ENCODE assay signal across 21 cellular contexts in genomic region chr19:8088752-8089663, GRCh38. TPM values are rescaled to one million over a fixed set of nuclear protein-coding genes. Genes with fewer than 3 reads are reported as not detected.
"Had no signal": no experiment of that assay in that cellular context is flagged by ENCODE, and none has a peak within 500 bp of the region (broad histone marks: within the 10 kb centered on the region; RNA-seq: fewer than 3 reads in every experiment).

No MANE protein-coding gene starts in this region.

- H3K4me3 ChIP-seq: adrenal gland, coronary artery, prostate gland had no signal

- H3K4me3 Mint-ChIP-seq: activated naive CD4-positive, alpha-beta T cell treated with anti-CD3 and anti-CD28 coated beads, Interleukin-2, amount 50 U/mL, for 24 hours; nephron progenitor cell had no signal

- H3K27me3 ChIP-seq: adrenal gland had no signal

- ATAC-seq: esophagus mucosa, right cardiac atrium had no signal

- DNase-seq: activated CD4-positive, alpha-beta T cell treated with anti-CD3 and anti-CD28 coated beads for 1 hour; activated CD4-positive, alpha-beta T cell treated with anti-CD3 and anti-CD28 coated beads, Interleukin-2, amount 50 U/mL, for 48 hours; activated effector memory CD4-positive, alpha-beta T cell treated with Interleukin-2 at 50 U/mL for 16 hours; activated T-cell treated with anti-CD3 and anti-CD28 coated beads, Interleukin-2, amount 50 U/mL, for 1 hour; adrenal gland; central memory CD4-positive, alpha-beta T cell; hippocampal formation; nephron progenitor cell; right cardiac atrium; small intestine; stimulated activated CD4-positive, alpha-beta T cell treated with anti-CD3 and anti-CD28 coated beads, Interleukin-4, amount 100 ng/mL, for 24 hours; stimulated activated naive CD4-positive, alpha-beta T cell treated with Interleukin-2 at 50 U/mL for 16 hours; substantia nigra had no signal

- H3K27ac Mint-ChIP-seq: activated naive CD4-positive, alpha-beta T cell treated with anti-CD3 and anti-CD28 coated beads, Interleukin-2, amount 50 U/mL, for 24 hours; nephron progenitor cell had no signal

- H3K36me3 ChIP-seq: adrenal gland, prostate gland had no signal

- H3K4me1 ChIP-seq: adrenal gland, prostate gland had no signal

- H3K4me1 Mint-ChIP-seq: activated naive CD4-positive, alpha-beta T cell treated with anti-CD3 and anti-CD28 coated beads, Interleukin-2, amount 50 U/mL, for 24 hours had no signal

- H3K27ac ChIP-seq: adrenal gland, coronary artery, prostate gland had no signal

- H3K36me3 Mint-ChIP-seq: activated naive CD4-positive, alpha-beta T cell treated with anti-CD3 and anti-CD28 coated beads, Interleukin-2, amount 50 U/mL, for 24 hours had no signal

- H3K9me3 Mint-ChIP-seq: activated naive CD4-positive, alpha-beta T cell treated with anti-CD3 and anti-CD28 coated beads, Interleukin-2, amount 50 U/mL, for 24 hours had no signal

- H3K9me3 ChIP-seq: adrenal gland, prostate gland had no signal

RNA-seq across cellular contexts. Expression of gene CCL25, which starts 36.4 kb away (rescaled TPM):
- total RNA-seq: esophagus mucosa, glomerular endothelial cell, kidney epithelial cell, mesenteric fat pad, osteoblast, prostate gland, right cardiac atrium had no signal
- polyA plus RNA-seq: adrenal gland, right cardiac atrium had no signal
